ENCODE assay signal across 23 cellular contexts in genomic region chr15:99172171-99172570, GRCh38.
"Had no signal": no experiment of that assay in that cellular context is flagged by ENCODE, and none has a peak within 500 bp of the region (broad histone marks: within the 10 kb centered on the region; RNA-seq: fewer than 3 reads in every experiment).

No MANE protein-coding gene starts in this region.

- ATAC-seq: activated CD8-positive, alpha-beta T cell treated with anti-CD3 and anti-CD28 coated beads for 36 hours; left lobe of liver; natural killer cell; SK-N-SH treated with all-trans-retinoic acid at 6 μM for 48 hours; stimulated activated memory B cell treated with anti-CD40 and anti-IgM and Interleukin-4, amounts not matched to agents 10 μg/mL and 1 μg/mL and 100 μg/mL, for 72 hours had no signal

- H3K9me3 Mint-ChIP-seq: activated CD8-positive, alpha-beta T cell treated with anti-CD3 and anti-CD28 coated beads for 36 hours; activated naive CD4-positive, alpha-beta T cell treated with anti-CD3 and anti-CD28 coated beads, Interleukin-2, amount 10 ng/mL, durations not matched to agents 7 days and 5 days; natural killer cell; stimulated activated memory B cell treated with anti-CD40 and anti-IgM and Interleukin-4, amounts not matched to agents 10 μg/mL and 1 μg/mL and 100 μg/mL, for 72 hours had no signal

- H3K36me3 ChIP-seq: neutrophil, thyroid gland had no signal

- H3K36me3 Mint-ChIP-seq: activated naive CD4-positive, alpha-beta T cell treated with anti-CD3 and anti-CD28 coated beads, Interleukin-2, amount 10 ng/mL, durations not matched to agents 7 days and 5 days; natural killer cell; stimulated activated memory B cell treated with anti-CD40 and anti-IgM and Interleukin-4, amounts not matched to agents 10 μg/mL and 1 μg/mL and 100 μg/mL, for 72 hours had no signal

- H3K27ac ChIP-seq: neutrophil, parathyroid adenoma had no signal

- H3K4me3 ChIP-seq: ascending aorta, thyroid gland had no signal

- H3K27me3 Mint-ChIP-seq: activated CD8-positive, alpha-beta T cell treated with anti-CD3 and anti-CD28 coated beads for 36 hours; activated naive CD4-positive, alpha-beta T cell treated with anti-CD3 and anti-CD28 coated beads, Interleukin-2, amount 10 ng/mL, durations not matched to agents 7 days and 5 days; stimulated activated memory B cell treated with anti-CD40 and anti-IgM and Interleukin-4, amounts not matched to agents 10 μg/mL and 1 μg/mL and 100 μg/mL, for 72 hours had no signal

- H3K9ac ChIP-seq: parathyroid adenoma had no signal

- H3K4me1 Mint-ChIP-seq: activated naive CD4-positive, alpha-beta T cell treated with anti-CD3 and anti-CD28 coated beads, Interleukin-2, amount 10 ng/mL, durations not matched to agents 7 days and 5 days; natural killer cell had no signal

- H3K79me2 ChIP-seq: parathyroid adenoma had no signal

- H3K9me3 ChIP-seq: ascending aorta, neutrophil, thyroid gland had no signal

- H3K27me3 ChIP-seq: ascending aorta, neutrophil, thyroid gland had no signal

- H3K4me3 Mint-ChIP-seq: activated CD8-positive, alpha-beta T cell treated with anti-CD3 and anti-CD28 coated beads for 36 hours; activated naive CD4-positive, alpha-beta T cell treated with anti-CD3 and anti-CD28 coated beads, Interleukin-2, amount 10 ng/mL, durations not matched to agents 7 days and 5 days; natural killer cell; stimulated activated memory B cell treated with anti-CD40 and anti-IgM and Interleukin-4, amounts not matched to agents 10 μg/mL and 1 μg/mL and 100 μg/mL, for 72 hours had no signal

- DNase-seq: activated CD4-positive, alpha-beta T cell treated with anti-CD3 and anti-CD28 coated beads for 48 hours; activated CD4-positive, CD25-positive, alpha-beta regulatory T cell; activated CD8-positive, alpha-beta T cell treated with anti-CD3 and anti-CD28 coated beads for 36 hours; activated naive CD4-positive, alpha-beta T cell treated with anti-CD3 and anti-CD28 coated beads, Interleukin-2, amount 10 ng/mL, durations not matched to agents 7 days and 5 days; activated T-cell treated with anti-CD3 and anti-CD28 coated beads, Interleukin-2, amount 50 U/mL, for 1 hour; cortex of kidney; effector CD4-positive, alpha-beta T cell; glutamatergic neuron; kidney; mammary epithelial cell; natural killer cell; SIG-M5; small intestine; stimulated activated CD4-positive, alpha-beta T cell treated with anti-CD3 and anti-CD28 coated beads, Interleukin-4, amount 100 ng/mL, for 24 hours; T-helper 1 cell; T1000; thyroid gland had no signal

- H3K27ac Mint-ChIP-seq: activated CD8-positive, alpha-beta T cell treated with anti-CD3 and anti-CD28 coated beads for 36 hours; activated naive CD4-positive, alpha-beta T cell treated with anti-CD3 and anti-CD28 coated beads, Interleukin-2, amount 10 ng/mL, durations not matched to agents 7 days and 5 days; natural killer cell; stimulated activated memory B cell treated with anti-CD40 and anti-IgM and Interleukin-4, amounts not matched to agents 10 μg/mL and 1 μg/mL and 100 μg/mL, for 72 hours had no signal

- H2AFZ ChIP-seq: parathyroid adenoma had no signal
